25 cellular contexts compared by ENCODE assay signal in genomic region chr17:36597866-36598777, GRCh38. TPM values are rescaled to one million over a fixed set of nuclear protein-coding genes. Genes with fewer than 3 reads are reported as not detected.
DNase-seq lines count a peak whose midpoint lies in the region; ATAC-seq, FAIRE-seq and TF ChIP-seq lines count a peak whose summit lies in the region.
"Had no signal": no experiment of that assay in that cellular context is flagged by ENCODE, and none has a peak within 500 bp of the region (broad histone marks: within the 10 kb centered on the region; RNA-seq: fewer than 3 reads in every experiment).

No MANE protein-coding gene starts in this region.

- TF ChIP-seq POLR2A in erythroblast (IDR thresholded peaks at IDR 0.05; ENCODE audit: low read length): no peak

- no TSS peak for BruUV-seq in Caco-2 (replicated peaks; lab: Mats Ljungman, UMichigan)

- H3K27ac ChIP-seq in lower lobe of right lung (no peak overlapping the region), small intestine (ENCODE audit: low read depth in 1 of 2, low read length in 1 of 2) (peak overlapping the region; percentile 87 to 93)

- H3K4me3 Mint-ChIP-seq in Caco-2 (ENCODE audit: unreplicated experiment) (no peak overlapping the region), WTC11 (no peak overlapping the region)
- H3K4me3 Mint-ChIP-seq: H9 had no signal

- peaks cover 26% of the 10 kb centered on the region for H3K4me1 ChIP-seq in Caco-2
- H3K4me1 ChIP-seq in lower lobe of right lung: peaks cover 23% of the 10 kb centered on the region
- peaks cover 8 to 10% of the 10 kb centered on the region in 2 donors for H3K4me1 ChIP-seq in small intestine (ENCODE audit: control insufficient read depth in 2 of 2, insufficient read depth in 1 of 2, low read depth in 1 of 2, low read length in 1 of 2)
- H3K4me1 ChIP-seq: BE2C had no signal

- H3K9me3 Mint-ChIP-seq in Caco-2 (ENCODE audit: unreplicated experiment) (no peaks in the 10 kb centered on the region), WTC11 (no peaks in the 10 kb centered on the region)
- H3K9me3 Mint-ChIP-seq: H9 had no signal

- H3K27me3 ChIP-seq in Caco-2 (replicated peaks; ENCODE audit: control insufficient read depth, insufficient read depth, low read length) (no peaks in the 10 kb centered on the region), lower lobe of right lung (ENCODE audit: low read depth) (no peaks in the 10 kb centered on the region), small intestine (ENCODE audit: control insufficient read depth in 2 of 2, insufficient read depth in 2 of 2, low read length in 2 of 2) (no peaks in the 10 kb centered on the region)
- H3K27me3 ChIP-seq: BE2C had no signal

- H3K4me3 ChIP-seq in Caco-2 (ENCODE audit: low read depth, low read length) (no peak overlapping the region), lower lobe of right lung (no peak overlapping the region), small intestine (ENCODE audit: low read depth in 1 of 2, low read length in 2 of 2) (peak overlapping the region in 1 of 2 donors; percentile 26)

- H3K9me3 ChIP-seq in Caco-2 (no peaks in the 10 kb centered on the region), lower lobe of right lung (no peaks in the 10 kb centered on the region), small intestine (ENCODE audit: control insufficient read depth, low read depth) (no peaks in the 10 kb centered on the region)
- H3K9me3 ChIP-seq: BE2C had no signal

- H3K27me3 Mint-ChIP-seq in Caco-2 (ENCODE audit: insufficient read depth, unreplicated experiment) (no peaks in the 10 kb centered on the region), WTC11 (ENCODE audit: low read depth) (no peaks in the 10 kb centered on the region)
- H3K27me3 Mint-ChIP-seq: CD4-positive, CD25-positive, alpha-beta regulatory T cell had no signal

- H3K4me1 Mint-ChIP-seq in Caco-2 (ENCODE audit: low read depth, unreplicated experiment) (peaks cover 31% of the 10 kb centered on the region), WTC11 (peaks cover 25% of the 10 kb centered on the region)

- no peak for TF ChIP-seq CTCF in Caco-2 (IDR thresholded peaks at IDR 0.05; ENCODE audit: insufficient read depth in 1 of 2, low read depth in 1 of 2, low read length in 1 of 2, severe bottlenecking in 1 of 2, unreplicated experiment in 1 of 2)
- no peak for TF ChIP-seq CTCF in WTC11 (IDR thresholded peaks at IDR 0.05)
- no peak for TF ChIP-seq CTCF in lower lobe of right lung (IDR thresholded peaks at IDR 0.05)

- intact Hi-C loops in Caco-2 (cut with micrococcal nuclease; ENCODE audit: unreplicated experiment) (no loop called here), lower lobe of right lung (cut with DNase I) (no loop called here)

- ATAC-seq in WTC11 (no peak), lower lobe of right lung (no peak)

- no peak for FAIRE-seq in small intestine (lab: Jason Lieb, UNC)
- FAIRE-seq: A204.1, GM12891, GM18507, HTR-8/SVneo, RCC 7860 had no signal

- H3K36me3 ChIP-seq in Caco-2 (ENCODE audit: control insufficient read depth, insufficient read depth, low read length) (peaks cover 10% of the 10 kb centered on the region), lower lobe of right lung (no peaks in the 10 kb centered on the region), small intestine (ENCODE audit: control insufficient read depth in 2 of 2, insufficient read depth in 2 of 2, low read length in 2 of 2) (peaks cover 3 to 11% of the 10 kb centered on the region in 2 donors)

- CTCF ChIA-PET in Caco-2 (lab: Charles Lee): no interaction called here
- CTCF ChIA-PET in WTC11 (lab: Charles Lee): no interaction called here

- peaks cover 49% of the 10 kb centered on the region for H3K36me3 Mint-ChIP-seq in Caco-2 (ENCODE audit: insufficient read depth, unreplicated experiment)
- peaks cover 11% of the 10 kb centered on the region for H3K36me3 Mint-ChIP-seq in WTC11
- H3K36me3 Mint-ChIP-seq: CD4-positive, CD25-positive, alpha-beta regulatory T cell had no signal

- WGBS in small intestine, 3 donors: 71 to 84% (median 76%) methylated on average over 11 of the region's 11 CpGs

- POLR2A ChIA-PET in Caco-2 (lab: Charles Lee): no interaction called here
- POLR2A ChIA-PET in WTC11 (lab: Charles Lee): no interaction called here

- DNase-seq in Caco-2: no peak
- DNase-seq in WTC11 (ENCODE audit: low spot score): no peak
- DNase-seq in lower lobe of right lung: peak; percentile 24
- DNase-seq in small intestine: no peak
- no peak for DNase-seq in NCI-H446 treated with DMSO at 0.1 percent for 48 hours (lab: John Stamatoyannopoulos, UW)
- no peak for DNase-seq in activated T-cell treated with anti-CD3 and anti-CD28 coated beads, Interleukin-2, amount 50 U/mL, for 1 hour
- DNase-seq in erythroblast (lab: John Stamatoyannopoulos, UW): no peak
- DNase-seq: BE2C; CD4-positive, CD25-positive, alpha-beta regulatory T cell; DMS53; EL; H9; IMR-90; MM.1S; NCI-H1092; NCI-H2081; NCI-H2171 treated with DMSO at 0.1 percent for 48 hours; NCI-H748 treated with DMSO at 0.1 percent for 48 hours; NK-92 treated with Interleukin-12 subunit alpha and Interleukin-12 subunit beta, amount 100 ng/mL, for 24 hours; Right ventricle myocardium superior had no signal

- H3K27ac Mint-ChIP-seq in Caco-2 (ENCODE audit: unreplicated experiment) (peak overlapping the region; percentile 8), WTC11 (peak overlapping the region; percentile 57; the same call in 1 of the 2 replicates)

TF ChIP-seq in WTC11, 78 proteins besides CTCF, POLR2A, EP300 and RAD21:
- TF ChIP-seq CBFB (CRISPR knock-in tag; IDR thresholded peaks at IDR 0.05; ENCODE audit: low read depth) (no peak), ZNF317 (CRISPR knock-in tag; IDR thresholded peaks at IDR 0.05; ENCODE audit: borderline replicate concordance, low read depth) (no peak), TEAD1 (CRISPR knock-in tag; IDR thresholded peaks at IDR 0.05) (no peak), FOXP1 (CRISPR knock-in tag; IDR thresholded peaks at IDR 0.05; ENCODE audit: borderline replicate concordance) (no peak)
- TF ChIP-seq, protein P1, sequence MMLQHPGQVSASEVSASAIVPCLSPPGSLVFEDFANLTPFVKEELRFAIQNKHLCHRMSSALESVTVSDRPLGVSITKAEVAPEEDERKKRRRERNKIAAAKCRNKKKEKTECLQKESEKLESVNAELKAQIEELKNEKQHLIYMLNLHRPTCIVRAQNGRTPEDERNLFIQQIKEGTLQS (CRISPR knock-in tag; conservative IDR thresholded peaks at IDR 0.05): no peak

RNA-seq across cellular contexts. Expression of gene MRM1, which starts 3.3 kb away (rescaled TPM):
- 9.3 and 13.5 TPM in 2 replicates for total RNA-seq in Caco-2 (2022)
- total RNA-seq in WTC11 (2021): 12.1 to 16.5 TPM (median 14.2 TPM) in 3 replicates
- total RNA-seq in lower lobe of right lung: 6.6 TPM
- polyA plus RNA-seq in small intestine: 10 to 100 TPM; 15.4 to 20.6 (median 16.8) TPM

RNA-seq across cellular contexts. Expression of gene DHRS11, which starts 6.4 kb away (rescaled TPM):
- 44.7 and 46.9 TPM in 2 replicates for total RNA-seq in Caco-2 (2022)
- total RNA-seq in WTC11 (2021): 34.8 to 38.0 TPM (median 35.9 TPM) in 3 replicates
- 5.9 TPM for total RNA-seq in lower lobe of right lung
- 100 to 1,000 TPM; 195 to 654 (median 639) TPM for polyA plus RNA-seq in small intestine

RNA-seq across cellular contexts. Expression of gene GGNBP2, which starts 53.4 kb away (rescaled TPM):
- total RNA-seq in Caco-2 (2022) (91.3 and 91.5 TPM in 2 replicates), WTC11 (2021) (38.1 to 49.6 TPM (median 42.0 TPM) in 3 replicates), lower lobe of right lung (74.8 TPM)
- polyA plus RNA-seq in small intestine: 10 to 100 TPM; 40.1 to 64.9 (median 64.0) TPM
